Comparison of ENCODE assay signal across 8 cellular contexts in the genomic region with DNA sequence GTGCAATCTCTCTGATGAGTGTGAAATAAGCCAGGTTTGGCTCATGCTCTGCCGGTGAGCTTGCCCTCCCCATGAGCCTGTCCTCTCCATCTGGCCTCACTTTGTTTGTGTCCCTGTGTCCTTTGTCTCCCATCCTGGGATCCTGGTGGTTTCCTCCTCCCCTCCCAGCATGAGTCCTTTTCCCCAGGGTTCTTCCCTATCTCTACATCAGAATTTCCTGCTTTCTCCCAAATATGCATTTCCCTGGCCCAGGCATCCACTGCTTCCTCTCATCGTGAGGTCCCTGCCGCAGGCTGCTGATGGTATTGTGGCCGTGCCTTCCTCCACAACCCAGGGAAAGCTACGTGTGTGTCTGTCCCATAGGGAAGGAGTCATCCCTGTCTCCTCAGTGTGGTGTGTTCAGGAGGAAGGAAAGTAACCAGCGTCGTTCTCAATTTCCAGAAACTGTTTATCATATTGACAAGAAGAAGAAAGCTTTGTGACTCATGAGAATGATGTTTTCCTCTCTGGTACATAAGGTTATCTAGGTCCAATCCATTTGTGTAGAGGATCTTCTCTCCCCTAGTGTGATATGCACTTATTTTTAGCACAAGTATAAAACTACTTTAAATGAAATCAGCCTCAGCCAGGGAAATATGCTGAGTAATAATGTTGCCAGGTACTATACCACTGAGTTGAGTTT.
DNase-seq lines count a peak whose midpoint lies in the region; TF ChIP-seq lines count a peak whose summit lies in the region.
"Not testable (repeated sequence)": the region's sequence is repeated elsewhere in the genome, so short reads cannot be mapped to it uniquely, and the experiment has no call there.

No MANE protein-coding gene starts in this region.

- in situ Hi-C loops in GM23248 (cut with MboI), result not testable (repeated sequence)

- not testable (repeated sequence) for H3K79me2 ChIP-seq in GM23248 (ENCODE audit: insufficient read depth)

- 38 to 41% methylated on average over 7 of the region's 7 CpGs for WGBS in GM23248 (ENCODE audit: low coverage in 1 of 2, low lambda C conversion rate in 2 of 2, missing lambda C conversion rate in 2 of 2), 2 experiments

- not testable (repeated sequence) for H3K4me3 Mint-ChIP-seq in mesothelial cell of epicardium

- not testable (repeated sequence) for H3K9me3 ChIP-seq in GM23248 (ENCODE audit: low read depth); adipocyte (ENCODE audit: control insufficient read depth, low read length); left ventricle myocardium inferior (replicated peaks); skeletal muscle tissue (ENCODE audit: control insufficient read depth in 3 of 3, low read length in 3 of 3)

- H3K4me1 Mint-ChIP-seq in mesothelial cell of epicardium, result peaks cover 61% of the 10 kb centered on the region

- H3K9me2 ChIP-seq in GM23248 (ENCODE audit: insufficient read depth), result not testable (repeated sequence)

- not testable (repeated sequence) for H3K4me2 ChIP-seq in GM23248 (ENCODE audit: unreplicated experiment)

- H2AFZ ChIP-seq in GM23248, result not testable (repeated sequence)

- peaks cover 32% of the 10 kb centered on the region for H3F3A ChIP-seq in GM23248 (ENCODE audit: insufficient read depth)

- TF ChIP-seq CTCF in 22Rv1 (IDR thresholded peaks at IDR 0.05); left ventricle myocardium inferior (IDR thresholded peaks at IDR 0.05; ENCODE audit: borderline replicate concordance); mesothelial cell of epicardium (IDR thresholded peaks at IDR 0.05; ENCODE audit: unreplicated experiment): not testable (repeated sequence)

- not testable (repeated sequence) for H3K27me3 ChIP-seq in GM23248 (replicated peaks; ENCODE audit: insufficient read depth); adipocyte (replicated peaks; ENCODE audit: control insufficient read depth, insufficient read depth, low read length); left ventricle myocardium inferior (ENCODE audit: low read depth); skeletal muscle tissue (ENCODE audit: control insufficient read depth in 3 of 3, insufficient read depth in 3 of 3, low read length in 3 of 3)

- H3K27me3 Mint-ChIP-seq in mesothelial cell of epicardium (ENCODE audit: low read depth), result not testable (repeated sequence)

- peaks cover 24% of the 10 kb centered on the region for H3K36me3 ChIP-seq in GM23248 (ENCODE audit: low read depth)
- not testable (repeated sequence) for H3K36me3 ChIP-seq in adipocyte (ENCODE audit: control insufficient read depth, insufficient read depth, low read length, severe bottlenecking); left ventricle myocardium inferior; skeletal muscle tissue (ENCODE audit: control insufficient read depth in 3 of 3, insufficient read depth in 3 of 3, low read length in 3 of 3)

- not testable (repeated sequence) for H3K9me3 Mint-ChIP-seq in mesothelial cell of epicardium

- not testable (repeated sequence) for H4K20me1 ChIP-seq in GM23248 (ENCODE audit: insufficient read depth)

- peak overlapping the region; percentile 58 for H3K27ac ChIP-seq in 22Rv1
- peak overlapping the region; percentile 53 for H3K27ac ChIP-seq in GM23248
- peak overlapping the region; percentile 87 for H3K27ac ChIP-seq in left ventricle myocardium inferior (replicated peaks)
- peak overlapping the region; percentile 60 for H3K27ac ChIP-seq in skeletal muscle tissue (ENCODE audit: low read depth, low read length)

- intact Hi-C loops in left ventricle myocardium inferior (cut with micrococcal nuclease), result not testable (repeated sequence)

- DNase-seq in GM23248 (peak; percentile 53), NCI-H69 (lab: John Stamatoyannopoulos, UW) (peak; percentile 94), adipocyte (ENCODE audit: low read depth) (peak; percentile 67), dermis microvascular lymphatic vessel endothelial cell (ENCODE audit: low read depth in 2 of 2) (peak; percentile 50 to 93)
- not testable (repeated sequence) for DNase-seq in left ventricle myocardium inferior; mesothelial cell of epicardium (ENCODE audit: low spot score in 2 of 2, unreplicated experiment in 2 of 2)

- H3K27ac Mint-ChIP-seq in mesothelial cell of epicardium, result peak overlapping the region; percentile 91

- H3K36me3 Mint-ChIP-seq in mesothelial cell of epicardium, result peaks cover 14% of the 10 kb centered on the region

- H3K4me3 ChIP-seq in GM23248, result not testable (repeated sequence)
- H3K4me3 ChIP-seq in adipocyte (ENCODE audit: low read length), result peak overlapping the region; percentile 45
- H3K4me3 ChIP-seq in left ventricle myocardium inferior, result peak overlapping the region; percentile 47
- H3K4me3 ChIP-seq in skeletal muscle tissue (ENCODE audit: low read length in 3 of 3), result peak overlapping the region in 1 of 3 donors; percentile 45

- peak overlapping the region; percentile 5; the same call in 1 of the 2 replicates for H3K9ac ChIP-seq in GM23248
- peak overlapping the region; percentile 71 for H3K9ac ChIP-seq in adipocyte (ENCODE audit: low read length)
- H3K9ac ChIP-seq in skeletal muscle tissue (ENCODE audit: low read depth in 1 of 3, low read length in 3 of 3), result peak overlapping the region in 1 of 3 donors; percentile 28

- H3K4me1 ChIP-seq in GM23248 (ENCODE audit: insufficient read depth), result peaks cover 29% of the 10 kb centered on the region
- H3K4me1 ChIP-seq in adipocyte (ENCODE audit: control insufficient read depth, insufficient read depth, low read length), result peaks cover 33% of the 10 kb centered on the region
- H3K4me1 ChIP-seq in left ventricle myocardium inferior, result peaks cover 41% of the 10 kb centered on the region
- peaks cover 11 to 13% (median 12%) of the 10 kb centered on the region in 3 donors for H3K4me1 ChIP-seq in skeletal muscle tissue (ENCODE audit: control insufficient read depth in 3 of 3, insufficient read depth in 3 of 3, low read length in 3 of 3)
